16 cellular contexts compared by ENCODE assay signal in the genomic region with DNA sequence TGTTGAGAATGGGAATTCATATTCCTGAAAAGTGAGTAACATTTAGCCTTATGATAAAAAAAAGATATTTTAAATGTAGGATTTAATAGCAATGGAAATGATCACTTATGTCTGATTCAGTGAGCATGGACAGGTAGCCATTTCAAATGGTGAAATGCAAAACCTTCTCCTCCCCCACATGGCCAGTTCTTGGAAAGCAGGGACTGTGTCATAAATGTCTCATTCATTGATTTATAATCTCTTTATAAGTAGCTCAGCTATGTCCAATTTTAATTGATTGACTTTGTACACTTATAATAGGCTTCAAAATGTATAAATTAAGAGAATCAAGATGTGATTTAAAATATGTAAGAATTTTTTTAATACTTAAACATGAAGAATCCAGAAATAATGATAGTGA. TPM values are rescaled to one million over a fixed set of nuclear protein-coding genes. Genes with fewer than 3 reads are reported as not detected.
A peak's percentile ranks its signal among the peaks of the same experiment; 100 is the strongest.
DNase-seq lines count a peak whose midpoint lies in the region; ATAC-seq, FAIRE-seq and TF ChIP-seq lines count a peak whose summit lies in the region.
"Had no signal": no experiment of that assay in that cellular context is flagged by ENCODE, and none has a peak within 500 bp of the region (broad histone marks: within the 10 kb centered on the region; RNA-seq: fewer than 3 reads in every experiment).

No MANE protein-coding gene starts in this region.

- POLR2A ChIA-PET in HEK293 (lab: Yijun Ruan, JAX), result no interaction called here

- no peaks in the 10 kb centered on the region for H4K20me1 ChIP-seq in astrocyte (ENCODE audit: insufficient read depth, low read length)

- peak; percentile 42 for DNase-seq in NCI-H69 (lab: John Stamatoyannopoulos, UW)
- no peak for DNase-seq in astrocyte (ENCODE audit: low read depth)
- DNase-seq in left kidney (ENCODE audit: low read depth, low spot score), result peak; percentile 66
- DNase-seq in HuH-7 (ENCODE audit: low spot score), result no peak
- DNase-seq in Kasumi-1 (lab: John Stamatoyannopoulos, UW), result no peak
- DNase-seq in T-helper 17 cell, result no peak
- DNase-seq: CD8-positive, alpha-beta T cell; COR-L47; DMS153; DMS79 treated with DMSO at 0.1 percent for 48 hours; EL; H7 had no signal

- no peaks in the 10 kb centered on the region for H3K9me3 ChIP-seq in HEK293 (ENCODE audit: control insufficient read depth, insufficient read depth, low read depth, low read length)
- H3K9me3 ChIP-seq in astrocyte (ENCODE audit: insufficient read depth, low read depth, low read length), result no peaks in the 10 kb centered on the region
- no peaks in the 10 kb centered on the region for H3K9me3 ChIP-seq in T-helper 17 cell (ENCODE audit: control insufficient read depth, low read length, poor library complexity, severe bottlenecking)

- H3K9ac ChIP-seq in astrocyte (ENCODE audit: low read length), result no peak overlapping the region

- H3K4me2 ChIP-seq in astrocyte (ENCODE audit: low read length), result no peak overlapping the region
- H3K4me2 ChIP-seq: GM23338 had no signal

- CTCF ChIA-PET in HEK293 (lab: Yijun Ruan, JAX), result interaction anchor here (1.5 kb wide), 1 partner anchor 14 kb away, joined by 5 read pairs; no protein-coding TSS in a partner anchor

- H3K27ac Mint-ChIP-seq in astrocyte (ENCODE audit: unreplicated experiment) (no peak overlapping the region), T-helper 17 cell (no peak overlapping the region)
- H3K27ac Mint-ChIP-seq: CD8-positive, alpha-beta T cell; GM23338 had no signal

- H3K79me2 ChIP-seq in astrocyte (ENCODE audit: insufficient read depth, low read length), result peaks cover 21% of the 10 kb centered on the region

- no peak for TF ChIP-seq CTCF in HEK293 (tag by site-specific recombination; IDR thresholded peaks at IDR 0.05)
- TF ChIP-seq CTCF in astrocyte (IDR thresholded peaks at IDR 0.05; ENCODE audit: insufficient read depth, low read depth, low read length), result no peak

- H3K4me3 ChIP-seq in HEK293 (ENCODE audit: low read depth, low read length) (no peak overlapping the region), astrocyte (ENCODE audit: insufficient read depth, low read depth, low read length) (no peak overlapping the region)
- H3K4me3 ChIP-seq: GM23338 had no signal

- no peaks in the 10 kb centered on the region for H3K4me1 ChIP-seq in HEK293 (ENCODE audit: control insufficient read depth, insufficient read depth, low read length)
- H3K4me1 ChIP-seq in astrocyte (ENCODE audit: insufficient read depth, low read length), result no peaks in the 10 kb centered on the region

- H3K27me3 ChIP-seq in astrocyte (ENCODE audit: insufficient read depth, low read length), result no peaks in the 10 kb centered on the region

- H3K36me3 Mint-ChIP-seq in astrocyte (ENCODE audit: low read depth, unreplicated experiment), result peaks cover 2% of the 10 kb centered on the region
- H3K36me3 Mint-ChIP-seq in T-helper 17 cell (ENCODE audit: low read depth), result peaks cover 3% of the 10 kb centered on the region

- peak; percentile 39 for FAIRE-seq in astrocyte (lab: Jason Lieb, UNC)
- FAIRE-seq: D721Med had no signal

- H2AFZ ChIP-seq in astrocyte (ENCODE audit: low read depth, low read length), result no peak overlapping the region
- H2AFZ ChIP-seq: GM23338 had no signal

- H3K27ac ChIP-seq in HEK293 (ENCODE audit: extremely low read depth, low read depth, low read length) (no peak overlapping the region), astrocyte (ENCODE audit: low read depth, low read length) (no peak overlapping the region)

- H3K4me3 Mint-ChIP-seq in astrocyte (ENCODE audit: unreplicated experiment) (no peak overlapping the region), T-helper 17 cell (no peak overlapping the region)
- H3K4me3 Mint-ChIP-seq: CD14-positive monocyte; CD8-positive, alpha-beta T cell; GM23338 had no signal

- H3K4me1 Mint-ChIP-seq in astrocyte (ENCODE audit: low read depth, unreplicated experiment) (peaks cover 10% of the 10 kb centered on the region), T-helper 17 cell (no peaks in the 10 kb centered on the region)
- H3K4me1 Mint-ChIP-seq: GM23338 had no signal

- H3K36me3 ChIP-seq in HEK293 (ENCODE audit: control insufficient read depth in 2 of 2, insufficient read depth in 1 of 2, low read length in 2 of 2) (peaks cover 54 to 58% of the 10 kb centered on the region in 2 experiments), astrocyte (ENCODE audit: insufficient read depth, low read length) (peaks cover 25% of the 10 kb centered on the region)

- H3K27me3 Mint-ChIP-seq in astrocyte (ENCODE audit: low read depth, unreplicated experiment) (no peaks in the 10 kb centered on the region), T-helper 17 cell (no peaks in the 10 kb centered on the region)

- no peak for ATAC-seq in T-helper 17 cell
- ATAC-seq: CD8-positive, alpha-beta T cell; GM23338 had no signal

- no peaks in the 10 kb centered on the region for H3K9me3 Mint-ChIP-seq in astrocyte (ENCODE audit: unreplicated experiment)
- H3K9me3 Mint-ChIP-seq: CD14-positive monocyte; CD8-positive, alpha-beta T cell; GM23338 had no signal

TF ChIP-seq in HEK293, 187 proteins besides CTCF, POLR2A, EP300 and RAD21:
- TF ChIP-seq WT1 (tag by site-specific recombination; IDR thresholded peaks at IDR 0.05), result no peak
- TF ChIP-seq BCL6B (tag by site-specific recombination; IDR thresholded peaks at IDR 0.05), result peak; percentile 66; the same call in 1 of the 2 replicates

RNA-seq across cellular contexts. Expression of gene SCFD1, which starts 24.6 kb away (rescaled TPM):
- total RNA-seq in astrocyte, result 82.2 and 93.5 TPM in 2 replicates
- total RNA-seq in T-helper 17 cell, result 10 to 100 TPM; 77.3 to 98.0 TPM

RNA-seq across cellular contexts. Expression of gene G2E3, which starts 38.5 kb away (rescaled TPM):
- total RNA-seq in astrocyte (22.4 and 22.8 TPM in 2 replicates), T-helper 17 cell (10 to 100 TPM; 25.0 to 27.7 TPM)

Comparison
In these comparisons a context has a peak if more than half of its experiments do, and no peak if none do; other contexts are left out.
1. DNase-seq: peak in NCI-H69 (single experiment) and left kidney (single experiment); none in astrocyte (single experiment), HuH-7 (single experiment), Kasumi-1 (0 of 2) and T-helper 17 cell (0 of 3).